10 cellular contexts compared by ENCODE assay signal in genomic region chr1:17909634-17910033, GRCh38.
DNase-seq lines count a peak whose midpoint lies in the region; ATAC-seq and TF ChIP-seq lines count a peak whose summit lies in the region.
"Had no signal": no experiment of that assay in that cellular context is flagged by ENCODE, and none has a peak within 500 bp of the region (broad histone marks: within the 10 kb centered on the region; RNA-seq: fewer than 3 reads in every experiment).

No MANE protein-coding gene starts in this region.

- peak; percentile 56 for TF ChIP-seq CTCF in AG10803 (conservative IDR thresholded peaks at IDR 0.05; ENCODE audit: low read length)
- TF ChIP-seq CTCF in HEK293 (tag by site-specific recombination; IDR thresholded peaks at IDR 0.05) = 0 out of 2 replicates have a peak, but pooled peaks have one; percentile 9
- peak; percentile 40 for TF ChIP-seq CTCF in astrocyte of the spinal cord (IDR thresholded peaks at IDR 0.05; ENCODE audit: low read depth, low read length)

- H3K36me3 ChIP-seq in HEK293 (ENCODE audit: control insufficient read depth in 2 of 2, insufficient read depth in 1 of 2, low read length in 2 of 2) = no peaks in the 10 kb centered on the region

- no peaks in the 10 kb centered on the region for H3K9me3 ChIP-seq in HEK293 (ENCODE audit: control insufficient read depth, insufficient read depth, low read depth, low read length)

- H3K4me3 ChIP-seq in AG10803 (ENCODE audit: low read length) (no peak overlapping the region), HEK293 (ENCODE audit: low read depth, low read length) (no peak overlapping the region), astrocyte of the spinal cord (ENCODE audit: low read depth, low read length) (no peak overlapping the region)

- in situ Hi-C loops in astrocyte of the spinal cord (cut with HindIII; ENCODE audit: low sequenced_read_pairs) = no loop called here

- POLR2A ChIA-PET in HEK293 (lab: Yijun Ruan, JAX) = no interaction called here

- 0 out of 2 replicates have a peak, but pooled peaks cover 4% of the 10 kb centered on the region for H3K4me1 ChIP-seq in HEK293 (ENCODE audit: control insufficient read depth, insufficient read depth, low read length)

- H3K27ac ChIP-seq in HEK293 (ENCODE audit: extremely low read depth, low read depth, low read length) = no peak overlapping the region

- DNase-seq in AG10803 (ENCODE audit: low read depth) (peak; percentile 33), astrocyte of the spinal cord (ENCODE audit: low read depth, low spot score) (peak; percentile 1), kidney tubule cell (ENCODE audit: low spot score) (peak; percentile 37)
- DNase-seq in activated CD4-positive, alpha-beta T cell treated with anti-CD3 and anti-CD28 coated beads, Interleukin-2, amount 50 U/mL, for 1 hour = no peak
- DNase-seq: activated CD4-positive, alpha-beta memory T cell treated with anti-CD3 and anti-CD28 coated beads, Interleukin-2, amount 10 ng/mL, durations not matched to agents 7 days and 5 days; immature natural killer cell had no signal

- ATAC-seq in HG03196 (IDR thresholded peaks at IDR 0.05; ENCODE audit: unreplicated experiment) (no peak), GM19397 (IDR thresholded peaks at IDR 0.05; ENCODE audit: unreplicated experiment) (no peak), HG02981 (IDR thresholded peaks at IDR 0.05; ENCODE audit: unreplicated experiment) (no peak)

- CTCF ChIA-PET in HEK293 (lab: Yijun Ruan, JAX) = interaction anchor here (0.5 to 2.5 kb wide), 11 partner anchors 9 to 356 kb away, joined by 3 to 10 read pairs (median 4); no protein-coding TSS in a partner anchor

TF ChIP-seq in HEK293, 187 proteins besides CTCF, POLR2A, EP300 and RAD21:
- TF ChIP-seq ZNF449 (tag by site-specific recombination; IDR thresholded peaks at IDR 0.05) = peak; percentile 72
- TF ChIP-seq ZNF341 (tag by site-specific recombination; IDR thresholded peaks at IDR 0.05; ENCODE audit: low read depth) = peak; percentile 48
- peak; percentile 35 for TF ChIP-seq ZNF654 (tag by site-specific recombination; IDR thresholded peaks at IDR 0.05; ENCODE audit: low read depth)
- 0 out of 2 replicates have a peak, but pooled peaks have one; percentile 30 for TF ChIP-seq ZBTB20 (tag by site-specific recombination; IDR thresholded peaks at IDR 0.05)
- TF ChIP-seq KLF10 (tag by site-specific recombination; IDR thresholded peaks at IDR 0.05) = no peak
- TF ChIP-seq, protein P1, sequence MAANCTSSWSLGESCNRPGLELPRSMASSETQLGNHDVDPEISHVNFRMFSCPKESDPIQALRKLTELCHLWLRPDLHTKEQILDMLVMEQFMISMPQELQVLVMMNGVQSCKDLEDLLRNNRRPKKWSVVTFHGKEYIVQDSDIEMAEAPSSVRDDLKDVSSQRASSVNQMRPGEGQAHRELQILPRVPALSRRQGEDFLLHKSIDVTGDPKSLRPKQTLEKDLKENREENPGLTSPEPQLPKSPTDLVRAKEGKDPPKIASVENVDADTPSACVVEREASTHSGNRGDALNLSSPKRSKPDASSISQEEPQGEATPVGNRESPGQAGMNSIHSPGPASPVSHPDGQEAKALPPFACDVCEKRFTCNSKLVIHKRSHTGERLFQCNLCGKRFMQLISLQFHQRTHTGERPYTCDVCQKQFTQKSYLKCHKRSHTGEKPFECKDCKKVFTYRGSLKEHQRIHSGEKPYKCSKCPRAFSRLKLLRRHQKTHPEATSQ (tag by site-specific recombination; IDR thresholded peaks at IDR 0.05) = no peak
